Comparison of ENCODE assay signal across 16 cellular contexts in genomic region chr14:98964171-98964570, GRCh38.
DNase-seq lines count a peak whose midpoint lies in the region; ATAC-seq and TF ChIP-seq lines count a peak whose summit lies in the region.
"Had no signal": no experiment of that assay in that cellular context is flagged by ENCODE, and none has a peak within 500 bp of the region (broad histone marks: within the 10 kb centered on the region; RNA-seq: fewer than 3 reads in every experiment).

No MANE protein-coding gene starts in this region.

- H3K4me1 Mint-ChIP-seq in CD4-positive, alpha-beta memory T cell, result peaks cover 24 to 45% (median 35%) of the 10 kb centered on the region in 4 donors
- H3K4me1 Mint-ChIP-seq in activated CD8-positive, alpha-beta T cell treated with anti-CD3 and anti-CD28 coated beads, Interleukin-2, amount 10 ng/mL, durations not matched to agents 7 days and 5 days (ENCODE audit: low read depth), result peaks cover 43% of the 10 kb centered on the region
- H3K4me1 Mint-ChIP-seq: B cell had no signal

- peaks cover 0 to 2% (median 0%) of the 10 kb centered on the region in 8 donors for H3K9me3 Mint-ChIP-seq in CD4-positive, alpha-beta memory T cell
- H3K9me3 Mint-ChIP-seq in activated CD8-positive, alpha-beta T cell treated with anti-CD3 and anti-CD28 coated beads, Interleukin-2, amount 10 ng/mL, durations not matched to agents 7 days and 5 days (ENCODE audit: insufficient read depth), result no peaks in the 10 kb centered on the region

- no peaks in the 10 kb centered on the region for H3K36me3 Mint-ChIP-seq in CD4-positive, alpha-beta memory T cell
- H3K36me3 Mint-ChIP-seq in activated CD8-positive, alpha-beta T cell treated with anti-CD3 and anti-CD28 coated beads, Interleukin-2, amount 10 ng/mL, durations not matched to agents 7 days and 5 days (ENCODE audit: low read depth), result no peaks in the 10 kb centered on the region
- H3K36me3 Mint-ChIP-seq: IgD-negative memory B cell had no signal

- ATAC-seq in activated CD8-positive, alpha-beta T cell treated with anti-CD3 and anti-CD28 coated beads, Interleukin-2, amount 10 ng/mL, durations not matched to agents 7 days and 5 days, result peak; percentile 65
- ATAC-seq in mucosa of descending colon (peak; percentile 19), HG03439 (IDR thresholded peaks at IDR 0.05; ENCODE audit: unreplicated experiment) (no peak)
- ATAC-seq: PC-3 had no signal

- no peak for DNase-seq in CD4-positive, alpha-beta memory T cell
- peak; percentile 37 for DNase-seq in H7
- DNase-seq in activated CD8-positive, alpha-beta T cell treated with anti-CD3 and anti-CD28 coated beads, Interleukin-2, amount 10 ng/mL, durations not matched to agents 7 days and 5 days, result peak; percentile 52
- DNase-seq in mucosa of descending colon, result no peak
- no peak for DNase-seq in dorsolateral prefrontal cortex
- no peak for DNase-seq in RPMI8226
- DNase-seq in NCI-H146 (lab: John Stamatoyannopoulos, UW), result no peak
- DNase-seq: HCEC 1CT, NCI-H1092, NCI-H1694 treated with DMSO at 0.1 percent for 48 hours, NCI-H446 treated with DMSO at 0.1 percent for 48 hours, NCI-H748 treated with DMSO at 0.1 percent for 48 hours, PC-3 had no signal

- no peaks in the 10 kb centered on the region for H3K27me3 Mint-ChIP-seq in CD4-positive, alpha-beta memory T cell
- no peaks in the 10 kb centered on the region for H3K27me3 Mint-ChIP-seq in activated CD8-positive, alpha-beta T cell treated with anti-CD3 and anti-CD28 coated beads, Interleukin-2, amount 10 ng/mL, durations not matched to agents 7 days and 5 days (ENCODE audit: low read depth)
- H3K27me3 Mint-ChIP-seq: B cell had no signal

- H3K4me3 Mint-ChIP-seq in CD4-positive, alpha-beta memory T cell, result peak overlapping the region in 3 of 8 donors; percentile 46 to 70 (median 68)
- H3K4me3 Mint-ChIP-seq in activated CD8-positive, alpha-beta T cell treated with anti-CD3 and anti-CD28 coated beads, Interleukin-2, amount 10 ng/mL, durations not matched to agents 7 days and 5 days, result no peak overlapping the region
- H3K4me3 Mint-ChIP-seq: B cell had no signal

- TF ChIP-seq CTCF in mucosa of descending colon (IDR thresholded peaks at IDR 0.05) (no peak), dorsolateral prefrontal cortex (IDR thresholded peaks at IDR 0.05 in 54 of 56, conservative IDR thresholded peaks at IDR 0.05 in 2 of 56; ENCODE audit: low read depth in 1 of 56, partially characterized antibody in 56 of 56) (no peak)

- POLR2A ChIA-PET in CD4-positive, alpha-beta memory T cell (lab: Charles Lee; ENCODE audit: partially characterized antibody), result no interaction called here
- POLR2A ChIA-PET in activated CD8-positive, alpha-beta T cell treated with anti-CD3 and anti-CD28 coated beads, Interleukin-2, amount 10 ng/mL, durations not matched to agents 7 days and 5 days (lab: Charles Lee), result interaction anchor here (0.5 kb wide), 1 partner anchor 151 kb away, joined by 3 read pairs; no protein-coding TSS in a partner anchor

- intact Hi-C loops in CD4-positive, alpha-beta memory T cell (cut with micrococcal nuclease), result no loop called here
- intact Hi-C loops in mucosa of descending colon (cut with DNase I, micrococcal nuclease), result no loop called here
- intact Hi-C loops in dorsolateral prefrontal cortex (cut with DNase I), result no loop called here

- no peak overlapping the region for H3K4me3 ChIP-seq in CD4-positive, alpha-beta memory T cell (ENCODE audit: low read length in 2 of 2)
- H3K4me3 ChIP-seq in H7 (ENCODE audit: insufficient read depth, low read depth, low read length) (no peak overlapping the region), mucosa of descending colon (no peak overlapping the region), dorsolateral prefrontal cortex (no peak overlapping the region)

- no peaks in the 10 kb centered on the region for H3K36me3 ChIP-seq in CD4-positive, alpha-beta memory T cell (ENCODE audit: insufficient read depth, low read length)
- H3K36me3 ChIP-seq in H7 (replicated peaks; ENCODE audit: control insufficient read depth, insufficient read depth, low read length) (no peaks in the 10 kb centered on the region), mucosa of descending colon (ENCODE audit: low read depth) (no peaks in the 10 kb centered on the region)

- CTCF ChIA-PET in CD4-positive, alpha-beta memory T cell (lab: Charles Lee; ENCODE audit: partially characterized antibody), result no interaction called here
- CTCF ChIA-PET in activated CD8-positive, alpha-beta T cell treated with anti-CD3 and anti-CD28 coated beads, Interleukin-2, amount 10 ng/mL, durations not matched to agents 7 days and 5 days (lab: Charles Lee), result no interaction called here

- no peaks in the 10 kb centered on the region for H3K27me3 ChIP-seq in CD4-positive, alpha-beta memory T cell (ENCODE audit: insufficient read depth, low read length)
- no peaks in the 10 kb centered on the region for H3K27me3 ChIP-seq in H7 (ENCODE audit: control insufficient read depth, insufficient read depth, low read length)
- H3K27me3 ChIP-seq in dorsolateral prefrontal cortex, result peaks cover 0 to 21% (median 0%) of the 10 kb centered on the region in 45 donors

- peak overlapping the region in 4 of 7 donors; percentile 27 to 74 (median 56) for H3K27ac Mint-ChIP-seq in CD4-positive, alpha-beta memory T cell
- peak overlapping the region; percentile 18 for H3K27ac Mint-ChIP-seq in activated CD8-positive, alpha-beta T cell treated with anti-CD3 and anti-CD28 coated beads, Interleukin-2, amount 10 ng/mL, durations not matched to agents 7 days and 5 days
- H3K27ac Mint-ChIP-seq: B cell, IgD-negative memory B cell had no signal

- H3K27ac ChIP-seq in CD4-positive, alpha-beta memory T cell (ENCODE audit: low read depth, low read length), result no peak overlapping the region
- H3K27ac ChIP-seq in dorsolateral prefrontal cortex, result no peak overlapping the region

- H3K4me1 ChIP-seq in CD4-positive, alpha-beta memory T cell (ENCODE audit: insufficient read depth, low read length), result peaks cover 27% of the 10 kb centered on the region
- no peaks in the 10 kb centered on the region for H3K4me1 ChIP-seq in mucosa of descending colon (ENCODE audit: low read depth)

- H3K9me3 ChIP-seq in CD4-positive, alpha-beta memory T cell (ENCODE audit: control insufficient read depth in 1 of 2, low read length in 2 of 2), result no peaks in the 10 kb centered on the region
- no peaks in the 10 kb centered on the region for H3K9me3 ChIP-seq in mucosa of descending colon

Comparison
In these comparisons a context has a peak if more than half of its experiments do, and no peak if none do; other contexts are left out.
1. DNase-seq: peak in H7 (single experiment) and activated CD8-positive, alpha-beta T cell treated with anti-CD3 and anti-CD28 coated beads, Interleukin-2, amount 10 ng/mL, durations not matched to agents 7 days and 5 days (single experiment); none in CD4-positive, alpha-beta memory T cell (0 of 5), mucosa of descending colon (0 of 3), dorsolateral prefrontal cortex (0 of 10), RPMI8226 (single experiment) and NCI-H146 (single experiment).